ENCODE assay signal across 1 cellular context in the genomic region with DNA sequence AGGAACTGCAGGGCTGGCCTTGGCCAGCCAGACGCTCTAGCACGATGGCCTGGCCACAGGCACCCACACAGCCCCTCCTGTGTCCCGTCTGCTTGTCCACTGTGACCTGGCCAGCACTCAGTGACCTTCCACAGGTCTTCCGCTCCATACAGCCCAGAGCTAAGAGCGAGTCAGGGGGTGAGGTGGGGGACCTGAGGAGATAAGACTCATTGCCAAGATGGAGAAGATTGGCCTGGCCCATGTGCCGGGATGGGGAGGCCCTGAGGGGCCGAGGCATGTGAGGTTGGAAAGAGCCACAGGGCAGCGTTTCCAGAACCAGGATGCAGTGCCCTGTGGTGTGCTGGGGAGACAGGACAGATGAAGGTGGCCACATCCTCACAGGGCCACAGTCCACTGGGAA.
TF ChIP-seq lines count a peak whose summit lies in the region.

No MANE protein-coding gene starts in this region.

TF ChIP-seq in H1, 55 proteins besides CTCF, POLR2A, EP300 and RAD21:
- TF ChIP-seq YY1 (IDR thresholded peaks at IDR 0.05; ENCODE audit: low read depth, low read length) (no peak), GTF2F1 (IDR thresholded peaks at IDR 0.05; ENCODE audit: borderline replicate concordance, low read depth, low read length) (no peak), CHD1 (IDR thresholded peaks at IDR 0.05; ENCODE audit: low read depth, low read length) (no peak), RFX5 (IDR thresholded peaks at IDR 0.05; ENCODE audit: borderline replicate concordance, low read depth, low read length) (no peak), JUND (IDR thresholded peaks at IDR 0.05; ENCODE audit: low read length) (no peak), TEAD4 (IDR thresholded peaks at IDR 0.05; ENCODE audit: low read depth, low read length) (no peak), SP4 (IDR thresholded peaks at IDR 0.05; ENCODE audit: low read length) (no peak)
- TF ChIP-seq, protein P1, sequence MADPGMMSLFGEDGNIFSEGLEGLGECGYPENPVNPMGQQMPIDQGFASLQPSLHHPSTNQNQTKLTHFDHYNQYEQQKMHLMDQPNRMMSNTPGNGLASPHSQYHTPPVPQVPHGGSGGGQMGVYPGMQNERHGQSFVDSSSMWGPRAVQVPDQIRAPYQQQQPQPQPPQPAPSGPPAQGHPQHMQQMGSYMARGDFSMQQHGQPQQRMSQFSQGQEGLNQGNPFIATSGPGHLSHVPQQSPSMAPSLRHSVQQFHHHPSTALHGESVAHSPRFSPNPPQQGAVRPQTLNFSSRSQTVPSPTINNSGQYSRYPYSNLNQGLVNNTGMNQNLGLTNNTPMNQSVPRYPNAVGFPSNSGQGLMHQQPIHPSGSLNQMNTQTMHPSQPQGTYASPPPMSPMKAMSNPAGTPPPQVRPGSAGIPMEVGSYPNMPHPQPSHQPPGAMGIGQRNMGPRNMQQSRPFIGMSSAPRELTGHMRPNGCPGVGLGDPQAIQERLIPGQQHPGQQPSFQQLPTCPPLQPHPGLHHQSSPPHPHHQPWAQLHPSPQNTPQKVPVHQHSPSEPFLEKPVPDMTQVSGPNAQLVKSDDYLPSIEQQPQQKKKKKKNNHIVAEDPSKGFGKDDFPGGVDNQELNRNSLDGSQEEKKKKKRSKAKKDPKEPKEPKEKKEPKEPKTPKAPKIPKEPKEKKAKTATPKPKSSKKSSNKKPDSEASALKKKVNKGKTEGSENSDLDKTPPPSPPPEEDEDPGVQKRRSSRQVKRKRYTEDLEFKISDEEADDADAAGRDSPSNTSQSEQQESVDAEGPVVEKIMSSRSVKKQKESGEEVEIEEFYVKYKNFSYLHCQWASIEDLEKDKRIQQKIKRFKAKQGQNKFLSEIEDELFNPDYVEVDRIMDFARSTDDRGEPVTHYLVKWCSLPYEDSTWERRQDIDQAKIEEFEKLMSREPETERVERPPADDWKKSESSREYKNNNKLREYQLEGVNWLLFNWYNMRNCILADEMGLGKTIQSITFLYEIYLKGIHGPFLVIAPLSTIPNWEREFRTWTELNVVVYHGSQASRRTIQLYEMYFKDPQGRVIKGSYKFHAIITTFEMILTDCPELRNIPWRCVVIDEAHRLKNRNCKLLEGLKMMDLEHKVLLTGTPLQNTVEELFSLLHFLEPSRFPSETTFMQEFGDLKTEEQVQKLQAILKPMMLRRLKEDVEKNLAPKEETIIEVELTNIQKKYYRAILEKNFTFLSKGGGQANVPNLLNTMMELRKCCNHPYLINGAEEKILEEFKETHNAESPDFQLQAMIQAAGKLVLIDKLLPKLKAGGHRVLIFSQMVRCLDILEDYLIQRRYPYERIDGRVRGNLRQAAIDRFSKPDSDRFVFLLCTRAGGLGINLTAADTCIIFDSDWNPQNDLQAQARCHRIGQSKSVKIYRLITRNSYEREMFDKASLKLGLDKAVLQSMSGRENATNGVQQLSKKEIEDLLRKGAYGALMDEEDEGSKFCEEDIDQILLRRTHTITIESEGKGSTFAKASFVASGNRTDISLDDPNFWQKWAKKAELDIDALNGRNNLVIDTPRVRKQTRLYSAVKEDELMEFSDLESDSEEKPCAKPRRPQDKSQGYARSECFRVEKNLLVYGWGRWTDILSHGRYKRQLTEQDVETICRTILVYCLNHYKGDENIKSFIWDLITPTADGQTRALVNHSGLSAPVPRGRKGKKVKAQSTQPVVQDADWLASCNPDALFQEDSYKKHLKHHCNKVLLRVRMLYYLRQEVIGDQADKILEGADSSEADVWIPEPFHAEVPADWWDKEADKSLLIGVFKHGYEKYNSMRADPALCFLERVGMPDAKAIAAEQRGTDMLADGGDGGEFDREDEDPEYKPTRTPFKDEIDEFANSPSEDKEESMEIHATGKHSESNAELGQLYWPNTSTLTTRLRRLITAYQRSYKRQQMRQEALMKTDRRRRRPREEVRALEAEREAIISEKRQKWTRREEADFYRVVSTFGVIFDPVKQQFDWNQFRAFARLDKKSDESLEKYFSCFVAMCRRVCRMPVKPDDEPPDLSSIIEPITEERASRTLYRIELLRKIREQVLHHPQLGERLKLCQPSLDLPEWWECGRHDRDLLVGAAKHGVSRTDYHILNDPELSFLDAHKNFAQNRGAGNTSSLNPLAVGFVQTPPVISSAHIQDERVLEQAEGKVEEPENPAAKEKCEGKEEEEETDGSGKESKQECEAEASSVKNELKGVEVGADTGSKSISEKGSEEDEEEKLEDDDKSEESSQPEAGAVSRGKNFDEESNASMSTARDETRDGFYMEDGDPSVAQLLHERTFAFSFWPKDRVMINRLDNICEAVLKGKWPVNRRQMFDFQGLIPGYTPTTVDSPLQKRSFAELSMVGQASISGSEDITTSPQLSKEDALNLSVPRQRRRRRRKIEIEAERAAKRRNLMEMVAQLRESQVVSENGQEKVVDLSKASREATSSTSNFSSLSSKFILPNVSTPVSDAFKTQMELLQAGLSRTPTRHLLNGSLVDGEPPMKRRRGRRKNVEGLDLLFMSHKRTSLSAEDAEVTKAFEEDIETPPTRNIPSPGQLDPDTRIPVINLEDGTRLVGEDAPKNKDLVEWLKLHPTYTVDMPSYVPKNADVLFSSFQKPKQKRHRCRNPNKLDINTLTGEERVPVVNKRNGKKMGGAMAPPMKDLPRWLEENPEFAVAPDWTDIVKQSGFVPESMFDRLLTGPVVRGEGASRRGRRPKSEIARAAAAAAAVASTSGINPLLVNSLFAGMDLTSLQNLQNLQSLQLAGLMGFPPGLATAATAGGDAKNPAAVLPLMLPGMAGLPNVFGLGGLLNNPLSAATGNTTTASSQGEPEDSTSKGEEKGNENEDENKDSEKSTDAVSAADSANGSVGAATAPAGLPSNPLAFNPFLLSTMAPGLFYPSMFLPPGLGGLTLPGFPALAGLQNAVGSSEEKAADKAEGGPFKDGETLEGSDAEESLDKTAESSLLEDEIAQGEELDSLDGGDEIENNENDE (IDR thresholded peaks at IDR 0.05; ENCODE audit: insufficient replicate concordance, low read length) = no peak
